ENCODE assay signal across 18 cellular contexts in genomic region chr12:101784376-101784775, GRCh38. TPM values are rescaled to one million over a fixed set of nuclear protein-coding genes. Genes with fewer than 3 reads are reported as not detected.
DNase-seq lines count a peak whose midpoint lies in the region; ATAC-seq and TF ChIP-seq lines count a peak whose summit lies in the region.
"Had no signal": no experiment of that assay in that cellular context is flagged by ENCODE, and none has a peak within 500 bp of the region (broad histone marks: within the 10 kb centered on the region; RNA-seq: fewer than 3 reads in every experiment).

No MANE protein-coding gene starts in this region.

- no peak overlapping the region for H3K4me3 Mint-ChIP-seq in stimulated activated naive CD8-positive, alpha-beta T cell treated with anti-CD3 and anti-CD28 coated beads, Interleukin-15, Interleukin-2, amounts not matched to agents 100 ng/mL and 50 ng/mL, for 24 hours
- no peak overlapping the region for H3K4me3 Mint-ChIP-seq in stimulated activated naive CD8-positive, alpha-beta T cell treated with anti-CD3 and anti-CD28 coated beads, Interleukin-15, amount 100 ng/mL, for 72 hours
- no peak overlapping the region for H3K4me3 Mint-ChIP-seq in activated T-helper 17 cell treated with anti-CD3 and anti-CD28 coated beads, Interleukin-2, amount 50 U/mL, for 72 hours
- no peak overlapping the region for H3K4me3 Mint-ChIP-seq in natural killer cell
- H3K4me3 Mint-ChIP-seq: CD14-positive monocyte had no signal

- H3K27me3 Mint-ChIP-seq in stimulated activated naive CD8-positive, alpha-beta T cell treated with anti-CD3 and anti-CD28 coated beads, Interleukin-15, Interleukin-2, amounts not matched to agents 100 ng/mL and 50 ng/mL, for 24 hours = no peaks in the 10 kb centered on the region
- no peaks in the 10 kb centered on the region for H3K27me3 Mint-ChIP-seq in stimulated activated naive CD8-positive, alpha-beta T cell treated with anti-CD3 and anti-CD28 coated beads, Interleukin-15, amount 100 ng/mL, for 72 hours
- no peaks in the 10 kb centered on the region for H3K27me3 Mint-ChIP-seq in activated T-helper 17 cell treated with anti-CD3 and anti-CD28 coated beads, Interleukin-2, amount 50 U/mL, for 72 hours
- no peaks in the 10 kb centered on the region for H3K27me3 Mint-ChIP-seq in natural killer cell (ENCODE audit: low read depth in 2 of 2)

- no peak for DNase-seq in stimulated activated naive CD8-positive, alpha-beta T cell treated with anti-CD3 and anti-CD28 coated beads, Interleukin-15, amount 100 ng/mL, for 72 hours
- no peak for DNase-seq in natural killer cell
- DNase-seq in dermis blood vessel endothelial cell = no peak
- no peak for DNase-seq in dedifferentiated amniotic fluid mesenchymal stem cell (ENCODE audit: extremely low spot score)
- DNase-seq: Caco-2, DMS53, KBM-7, NCI-H1417 treated with DMSO at 0.1 percent for 48 hours, NCI-H1930, NCI-H526 treated with DMSO at 0.1 percent for 48 hours, OCI-M1, RPMI8226 had no signal

- peak overlapping the region; percentile 97 for H3K27ac Mint-ChIP-seq in stimulated activated naive CD8-positive, alpha-beta T cell treated with anti-CD3 and anti-CD28 coated beads, Interleukin-15, Interleukin-2, amounts not matched to agents 100 ng/mL and 50 ng/mL, for 24 hours
- H3K27ac Mint-ChIP-seq in stimulated activated naive CD8-positive, alpha-beta T cell treated with anti-CD3 and anti-CD28 coated beads, Interleukin-15, amount 100 ng/mL, for 72 hours = no peak overlapping the region
- H3K27ac Mint-ChIP-seq in activated T-helper 17 cell treated with anti-CD3 and anti-CD28 coated beads, Interleukin-2, amount 50 U/mL, for 72 hours = peak overlapping the region; percentile 9
- peak overlapping the region; percentile 9 to 82 for H3K27ac Mint-ChIP-seq in natural killer cell
- H3K27ac Mint-ChIP-seq: CD14-positive monocyte had no signal

- H3K9me3 Mint-ChIP-seq in stimulated activated naive CD8-positive, alpha-beta T cell treated with anti-CD3 and anti-CD28 coated beads, Interleukin-15, Interleukin-2, amounts not matched to agents 100 ng/mL and 50 ng/mL, for 24 hours = no peaks in the 10 kb centered on the region
- H3K9me3 Mint-ChIP-seq in stimulated activated naive CD8-positive, alpha-beta T cell treated with anti-CD3 and anti-CD28 coated beads, Interleukin-15, amount 100 ng/mL, for 72 hours = no peaks in the 10 kb centered on the region
- no peaks in the 10 kb centered on the region for H3K9me3 Mint-ChIP-seq in activated T-helper 17 cell treated with anti-CD3 and anti-CD28 coated beads, Interleukin-2, amount 50 U/mL, for 72 hours
- H3K9me3 Mint-ChIP-seq in natural killer cell = no peaks in the 10 kb centered on the region

- peaks cover 39% of the 10 kb centered on the region for H3K4me1 Mint-ChIP-seq in stimulated activated naive CD8-positive, alpha-beta T cell treated with anti-CD3 and anti-CD28 coated beads, Interleukin-15, Interleukin-2, amounts not matched to agents 100 ng/mL and 50 ng/mL, for 24 hours (ENCODE audit: low read depth)
- H3K4me1 Mint-ChIP-seq in stimulated activated naive CD8-positive, alpha-beta T cell treated with anti-CD3 and anti-CD28 coated beads, Interleukin-15, amount 100 ng/mL, for 72 hours = peaks cover 41% of the 10 kb centered on the region
- peaks cover 23% of the 10 kb centered on the region for H3K4me1 Mint-ChIP-seq in activated T-helper 17 cell treated with anti-CD3 and anti-CD28 coated beads, Interleukin-2, amount 50 U/mL, for 72 hours
- H3K4me1 Mint-ChIP-seq in natural killer cell = peaks cover 31 to 46% of the 10 kb centered on the region in 2 donors

- peaks cover 68% of the 10 kb centered on the region for H3K36me3 Mint-ChIP-seq in stimulated activated naive CD8-positive, alpha-beta T cell treated with anti-CD3 and anti-CD28 coated beads, Interleukin-15, Interleukin-2, amounts not matched to agents 100 ng/mL and 50 ng/mL, for 24 hours (ENCODE audit: low read depth)
- peaks cover 57% of the 10 kb centered on the region for H3K36me3 Mint-ChIP-seq in activated T-helper 17 cell treated with anti-CD3 and anti-CD28 coated beads, Interleukin-2, amount 50 U/mL, for 72 hours (ENCODE audit: low read depth)
- peaks cover 3% of the 10 kb centered on the region for H3K36me3 Mint-ChIP-seq in natural killer cell

- ATAC-seq in stimulated activated naive CD8-positive, alpha-beta T cell treated with anti-CD3 and anti-CD28 coated beads, Interleukin-15, amount 100 ng/mL, for 72 hours = no peak
- ATAC-seq in activated T-helper 17 cell treated with anti-CD3 and anti-CD28 coated beads, Interleukin-2, amount 50 U/mL, for 72 hours (replicated peaks) = no peak
- ATAC-seq in natural killer cell (no peak), GM18502 (IDR thresholded peaks at IDR 0.05; ENCODE audit: poor library complexity, unreplicated experiment) (no peak), HG02623 (IDR thresholded peaks at IDR 0.05; ENCODE audit: unreplicated experiment) (no peak)
- ATAC-seq: A549 had no signal

- intact Hi-C loops in natural killer cell (cut with micrococcal nuclease) = no loop called here

- no peak for TF ChIP-seq CTCF in natural killer cell (IDR thresholded peaks at IDR 0.05)

RNA-seq across cellular contexts. Expression of gene SYCP3, which starts 45.1 kb away (rescaled TPM):
- under 1 TPM; 0.30 to 0.42 TPM for total RNA-seq in activated T-helper 17 cell treated with anti-CD3 and anti-CD28 coated beads, Interleukin-2, amount 50 U/mL, for 72 hours
- 1 to 10 TPM; 1.4 to 3.2 (median 2.4) TPM for total RNA-seq in natural killer cell
- total RNA-seq in dermis blood vessel endothelial cell = 0.05 TPM in 1 of 2 replicates, not detected in the other

RNA-seq across cellular contexts. Expression of gene GNPTAB, which starts 46.4 kb away (rescaled TPM):
- total RNA-seq in activated T-helper 17 cell treated with anti-CD3 and anti-CD28 coated beads, Interleukin-2, amount 50 U/mL, for 72 hours = 10 to 100 TPM; 29.8 to 41.1 TPM
- total RNA-seq in natural killer cell (100 to 1,000 TPM; 260 to 285 (median 262) TPM), dermis blood vessel endothelial cell (28.2 and 37.3 TPM in 2 replicates)

Comparison
In these comparisons a context has a peak if more than half of its experiments do, and no peak if none do; other contexts are left out.
1. H3K27ac Mint-ChIP-seq: peak in stimulated activated naive CD8-positive, alpha-beta T cell treated with anti-CD3 and anti-CD28 coated beads, Interleukin-15, Interleukin-2, amounts not matched to agents 100 ng/mL and 50 ng/mL, for 24 hours (single experiment), activated T-helper 17 cell treated with anti-CD3 and anti-CD28 coated beads, Interleukin-2, amount 50 U/mL, for 72 hours (single experiment) and natural killer cell (2 of 2); none in stimulated activated naive CD8-positive, alpha-beta T cell treated with anti-CD3 and anti-CD28 coated beads, Interleukin-15, amount 100 ng/mL, for 72 hours (0 of 2).